15 cellular contexts compared by ENCODE assay signal in the genomic region with DNA sequence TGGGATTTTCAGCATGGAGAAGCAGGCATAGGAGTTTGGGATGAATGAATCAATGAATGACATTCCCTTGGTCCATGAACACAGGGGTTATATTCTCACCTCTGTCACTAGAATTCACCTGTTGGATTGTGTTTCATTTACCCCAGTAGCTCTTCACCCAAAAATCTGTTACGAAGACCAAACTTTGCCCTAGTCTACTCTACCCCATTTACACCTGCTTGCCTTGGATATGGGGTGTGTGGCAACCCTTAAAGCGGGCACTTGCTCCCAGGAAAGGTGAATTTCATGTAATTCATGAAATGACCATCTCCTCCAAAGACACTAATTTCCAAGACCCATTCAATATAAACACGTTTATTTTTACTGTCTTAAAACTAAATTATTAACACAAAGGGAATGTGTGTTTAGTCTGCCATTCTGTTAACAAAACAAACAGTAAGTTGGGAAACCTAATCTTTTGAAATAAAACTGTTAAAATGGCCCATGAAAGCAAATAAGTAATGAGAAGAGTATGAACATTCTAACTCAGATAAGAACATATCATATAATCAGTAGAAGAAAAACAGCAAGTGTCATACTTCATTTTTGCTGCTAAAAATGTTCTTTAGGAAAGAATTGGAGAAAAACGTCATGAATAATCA.
DNase-seq lines count a peak whose midpoint lies in the region; ATAC-seq, FAIRE-seq and TF ChIP-seq lines count a peak whose summit lies in the region.
"Had no signal": no experiment of that assay in that cellular context is flagged by ENCODE, and none has a peak within 500 bp of the region (broad histone marks: within the 10 kb centered on the region; RNA-seq: fewer than 3 reads in every experiment).

No MANE protein-coding gene starts in this region.

- H3K4me3 ChIP-seq in liver (ENCODE audit: low read depth in 1 of 3, low read length in 3 of 3) (no peak overlapping the region), HepG2 (replicated peaks in 1 of 3; ENCODE audit: insufficient read depth in 1 of 3, low read depth in 2 of 3, low read length in 3 of 3) (no peak overlapping the region), fibroblast of villous mesenchyme (ENCODE audit: low read depth, low read length) (no peak overlapping the region)
- H3K4me3 ChIP-seq: BLaER1 had no signal

- CTCF ChIA-PET in HepG2 (lab: Yijun Ruan, JAX; ENCODE audit: low intra/inter-chr PET ratio, low total read pairs) = no interaction called here

- no TSS peak for BruUV-seq in HepG2 (replicated peaks; lab: Mats Ljungman, UMichigan)

- WGBS in liver = 39% methylated on average over 4 of the region's 4 CpGs
- 57% methylated on average over 4 of the region's 4 CpGs for WGBS in HepG2 (ENCODE audit: low lambda C conversion rate)

- H3K4me3 Mint-ChIP-seq in mesothelial cell of epicardium = no peak overlapping the region
- H3K4me3 Mint-ChIP-seq in effector memory CD8-positive, alpha-beta T cell = no peak overlapping the region
- H3K4me3 Mint-ChIP-seq: CD14-positive monocyte; CD4-positive, alpha-beta memory T cell; H9 had no signal

- H3K36me3 ChIP-seq in liver (ENCODE audit: control insufficient read depth in 4 of 4, insufficient read depth in 3 of 4, low read depth in 1 of 4, low read length in 3 of 4) (peaks cover 0 to 5% (median 2%) of the 10 kb centered on the region in 4 donors), HepG2 (replicated peaks in 1 of 2; ENCODE audit: control insufficient read depth in 1 of 2, insufficient read depth in 2 of 2, low read length in 2 of 2) (peaks cover 2 to 4% of the 10 kb centered on the region in 2 experiments; a peak in 3 of 5 replicates)
- H3K36me3 ChIP-seq: BLaER1 had no signal

- TF ChIP-seq CTCF in liver (IDR thresholded peaks at IDR 0.05; ENCODE audit: low read depth, low read length, missing input control) = no peak
- no peak for TF ChIP-seq CTCF in HepG2 (CRISPR knock-in tag; IDR thresholded peaks at IDR 0.05)
- no peak for TF ChIP-seq CTCF in fibroblast of villous mesenchyme (IDR thresholded peaks at IDR 0.05; ENCODE audit: insufficient read depth, low read depth, low read length)
- no peak for TF ChIP-seq CTCF in mesothelial cell of epicardium (IDR thresholded peaks at IDR 0.05; ENCODE audit: unreplicated experiment)

- H4K20me1 ChIP-seq in HepG2 (ENCODE audit: insufficient read depth, low read length) = no peaks in the 10 kb centered on the region
- H4K20me1 ChIP-seq: BLaER1 had no signal

- no peaks in the 10 kb centered on the region for H3K9me3 ChIP-seq in liver (ENCODE audit: control insufficient read depth in 4 of 4, low read length in 3 of 4)
- H3K9me3 ChIP-seq in HepG2 (ENCODE audit: low read length) = no peaks in the 10 kb centered on the region
- H3K9me3 ChIP-seq: BLaER1 had no signal

- H3K36me3 Mint-ChIP-seq in mesothelial cell of epicardium = peaks cover 5% of the 10 kb centered on the region
- no peaks in the 10 kb centered on the region for H3K36me3 Mint-ChIP-seq in effector memory CD8-positive, alpha-beta T cell (ENCODE audit: insufficient read depth)
- H3K36me3 Mint-ChIP-seq: CD14-positive monocyte; CD4-positive, alpha-beta memory T cell had no signal

- H3K27me3 ChIP-seq in liver (ENCODE audit: control insufficient read depth in 4 of 4, insufficient read depth in 4 of 4, low read length in 3 of 4) = no peaks in the 10 kb centered on the region
- H3K27me3 ChIP-seq in HepG2 (ENCODE audit: control insufficient read depth in 1 of 2, insufficient read depth in 2 of 2, low read length in 2 of 2) = no peaks in the 10 kb centered on the region
- H3K27me3 ChIP-seq: BLaER1 had no signal

- H3K27ac Mint-ChIP-seq in mesothelial cell of epicardium = peak overlapping the region; percentile 37
- H3K27ac Mint-ChIP-seq in effector memory CD8-positive, alpha-beta T cell = no peak overlapping the region
- H3K27ac Mint-ChIP-seq: CD4-positive, alpha-beta memory T cell; H9 had no signal

- DNase-seq in HepG2 (ENCODE audit: low spot score) = no peak
- peak; percentile 15 for DNase-seq in fibroblast of villous mesenchyme (ENCODE audit: low read depth)
- DNase-seq in mesothelial cell of epicardium (ENCODE audit: low spot score in 2 of 2, unreplicated experiment in 2 of 2) = no peak
- DNase-seq in effector memory CD8-positive, alpha-beta T cell = no peak
- no peak for DNase-seq in NCI-H748 treated with DMSO at 0.1 percent for 48 hours (lab: John Stamatoyannopoulos, UW)
- DNase-seq: 8988T; CD4-positive, alpha-beta memory T cell; DMS79 treated with DMSO at 0.1 percent for 48 hours; GF-D8; H9 had no signal

- peaks cover 21% of the 10 kb centered on the region for H3K4me1 Mint-ChIP-seq in mesothelial cell of epicardium
- no peaks in the 10 kb centered on the region for H3K4me1 Mint-ChIP-seq in effector memory CD8-positive, alpha-beta T cell (ENCODE audit: low read depth in 2 of 2)

- H3K4me2 ChIP-seq in HepG2 (ENCODE audit: low read depth, low read length) = no peak overlapping the region
- H3K4me2 ChIP-seq: BLaER1 had no signal

- intact Hi-C loops in HepG2 (cut with micrococcal nuclease; ENCODE audit: unreplicated experiment) = no loop called here

- no peak overlapping the region for H3K9ac ChIP-seq in liver (ENCODE audit: low read depth in 1 of 2, low read length in 2 of 2)
- no peak overlapping the region for H3K9ac ChIP-seq in HepG2 (ENCODE audit: insufficient read depth, low read depth, low read length)
- H3K9ac ChIP-seq: BLaER1 had no signal

- H2AFZ ChIP-seq in HepG2 (ENCODE audit: low read length) = no peak overlapping the region

- TF ChIP-seq POLR2A in HepG2 (IDR thresholded peaks at IDR 0.05; ENCODE audit: insufficient read depth in 1 of 2, low read depth in 2 of 2, low read length in 2 of 2) = no peak

- no peak for TF ChIP-seq RAD21 in liver (IDR thresholded peaks at IDR 0.05)
- TF ChIP-seq RAD21 in HepG2 (CRISPR knock-in tag; IDR thresholded peaks at IDR 0.05) = no peak

- no peaks in the 10 kb centered on the region for H3K27me3 Mint-ChIP-seq in mesothelial cell of epicardium (ENCODE audit: low read depth)
- peaks cover 0 to 6% of the 10 kb centered on the region in 2 donors for H3K27me3 Mint-ChIP-seq in effector memory CD8-positive, alpha-beta T cell

- no peaks in the 10 kb centered on the region for H3K9me3 Mint-ChIP-seq in mesothelial cell of epicardium
- H3K9me3 Mint-ChIP-seq in effector memory CD8-positive, alpha-beta T cell = peaks cover 0 to 2% of the 10 kb centered on the region in 2 donors
- H3K9me3 Mint-ChIP-seq: H9 had no signal

- H3K27ac ChIP-seq in liver (ENCODE audit: low read depth in 1 of 2, low read length in 2 of 2) (no peak overlapping the region), HepG2 (ENCODE audit: extremely low read length, insufficient read depth, low read length) (no peak overlapping the region)
- H3K27ac ChIP-seq: BLaER1 had no signal

- TF ChIP-seq EP300 in HepG2 (IDR thresholded peaks at IDR 0.05; ENCODE audit: low read depth in 2 of 2, low read length in 2 of 2) (no peak), HepG2 (CRISPR knock-in tag; IDR thresholded peaks at IDR 0.05; ENCODE audit: borderline replicate concordance) (no peak)

- POLR2A ChIA-PET in HepG2 (lab: Yijun Ruan, JAX) = no interaction called here

- in situ Hi-C loops in HepG2 (cut with HindIII; ENCODE audit: extremely low pct_ligation_motif_present, low pct_unique_long_range_greater_than_20kb) = loop anchor here (25.0 kb wide), 1 partner anchor 743 kb away; no protein-coding TSS in a partner anchor

- FAIRE-seq in HepG2 (lab: Jason Lieb, UNC) = no peak
- FAIRE-seq: H1 had no signal

- H3K79me2 ChIP-seq in HepG2 (ENCODE audit: insufficient read depth, low read length) = no peaks in the 10 kb centered on the region

- no peak for ATAC-seq in HepG2
- ATAC-seq in effector memory CD8-positive, alpha-beta T cell (replicated peaks) = no peak
- no peak for ATAC-seq in HG03039 (IDR thresholded peaks at IDR 0.05; ENCODE audit: unreplicated experiment)

- peaks cover 0 to 5% (median under 1%) of the 10 kb centered on the region in 4 donors for H3K4me1 ChIP-seq in liver (ENCODE audit: control insufficient read depth in 4 of 4, insufficient read depth in 4 of 4, low read length in 3 of 4)
- H3K4me1 ChIP-seq in HepG2 (ENCODE audit: insufficient read depth, low read length) = no peaks in the 10 kb centered on the region
- H3K4me1 ChIP-seq: BLaER1 had no signal

TF ChIP-seq in liver, 16 proteins besides CTCF, POLR2A, EP300 and RAD21 (continues in another document):
- no peak for TF ChIP-seq JUND (IDR thresholded peaks at IDR 0.05)

TF ChIP-seq in HepG2, 621 proteins besides CTCF, POLR2A, EP300 and RAD21 (continues in another document):
- no peak for TF ChIP-seq ZNF431 (CRISPR knock-in tag; IDR thresholded peaks at IDR 0.05; ENCODE audit: borderline replicate concordance, low read depth)
- no peak for TF ChIP-seq PLRG1 (conservative IDR thresholded peaks at IDR 0.05)
- TF ChIP-seq, protein P1, sequence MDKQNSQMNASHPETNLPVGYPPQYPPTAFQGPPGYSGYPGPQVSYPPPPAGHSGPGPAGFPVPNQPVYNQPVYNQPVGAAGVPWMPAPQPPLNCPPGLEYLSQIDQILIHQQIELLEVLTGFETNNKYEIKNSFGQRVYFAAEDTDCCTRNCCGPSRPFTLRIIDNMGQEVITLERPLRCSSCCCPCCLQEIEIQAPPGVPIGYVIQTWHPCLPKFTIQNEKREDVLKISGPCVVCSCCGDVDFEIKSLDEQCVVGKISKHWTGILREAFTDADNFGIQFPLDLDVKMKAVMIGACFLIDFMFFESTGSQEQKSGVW (CRISPR knock-in tag; IDR thresholded peaks at IDR 0.05; ENCODE audit: borderline replicate concordance) = no peak
- no peak for TF ChIP-seq SRY (CRISPR knock-in tag; IDR thresholded peaks at IDR 0.05)
- no peak for TF ChIP-seq POGZ (CRISPR knock-in tag; IDR thresholded peaks at IDR 0.05)
- TF ChIP-seq, protein P2, sequence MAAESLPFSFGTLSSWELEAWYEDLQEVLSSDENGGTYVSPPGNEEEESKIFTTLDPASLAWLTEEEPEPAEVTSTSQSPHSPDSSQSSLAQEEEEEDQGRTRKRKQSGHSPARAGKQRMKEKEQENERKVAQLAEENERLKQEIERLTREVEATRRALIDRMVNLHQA (CRISPR knock-in tag; IDR thresholded peaks at IDR 0.05) = no peak
- TF ChIP-seq NFE2L1 (CRISPR knock-in tag; IDR thresholded peaks at IDR 0.05; ENCODE audit: borderline replicate concordance) = no peak
- TF ChIP-seq, protein P3, sequence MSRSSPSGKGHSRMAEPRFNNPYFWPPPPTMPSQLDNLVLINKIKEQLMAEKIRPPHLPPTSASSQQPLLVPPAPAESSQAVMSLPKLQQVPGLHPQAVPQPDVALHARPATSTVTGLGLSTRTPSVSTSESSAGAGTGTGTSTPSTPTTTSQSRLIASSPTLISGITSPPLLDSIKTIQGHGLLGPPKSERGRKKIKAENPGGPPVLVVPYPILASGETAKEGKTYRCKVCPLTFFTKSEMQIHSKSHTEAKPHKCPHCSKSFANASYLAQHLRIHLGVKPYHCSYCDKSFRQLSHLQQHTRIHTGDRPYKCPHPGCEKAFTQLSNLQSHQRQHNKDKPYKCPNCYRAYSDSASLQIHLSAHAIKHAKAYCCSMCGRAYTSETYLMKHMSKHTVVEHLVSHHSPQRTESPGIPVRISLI (CRISPR knock-in tag; IDR thresholded peaks at IDR 0.05; ENCODE audit: borderline replicate concordance) = no peak
- no peak for TF ChIP-seq SRSF4 (IDR thresholded peaks at IDR 0.05; ENCODE audit: low read depth, low read length, poor library complexity, severe bottlenecking)
